8 cellular contexts compared by ENCODE assay signal in the genomic region with DNA sequence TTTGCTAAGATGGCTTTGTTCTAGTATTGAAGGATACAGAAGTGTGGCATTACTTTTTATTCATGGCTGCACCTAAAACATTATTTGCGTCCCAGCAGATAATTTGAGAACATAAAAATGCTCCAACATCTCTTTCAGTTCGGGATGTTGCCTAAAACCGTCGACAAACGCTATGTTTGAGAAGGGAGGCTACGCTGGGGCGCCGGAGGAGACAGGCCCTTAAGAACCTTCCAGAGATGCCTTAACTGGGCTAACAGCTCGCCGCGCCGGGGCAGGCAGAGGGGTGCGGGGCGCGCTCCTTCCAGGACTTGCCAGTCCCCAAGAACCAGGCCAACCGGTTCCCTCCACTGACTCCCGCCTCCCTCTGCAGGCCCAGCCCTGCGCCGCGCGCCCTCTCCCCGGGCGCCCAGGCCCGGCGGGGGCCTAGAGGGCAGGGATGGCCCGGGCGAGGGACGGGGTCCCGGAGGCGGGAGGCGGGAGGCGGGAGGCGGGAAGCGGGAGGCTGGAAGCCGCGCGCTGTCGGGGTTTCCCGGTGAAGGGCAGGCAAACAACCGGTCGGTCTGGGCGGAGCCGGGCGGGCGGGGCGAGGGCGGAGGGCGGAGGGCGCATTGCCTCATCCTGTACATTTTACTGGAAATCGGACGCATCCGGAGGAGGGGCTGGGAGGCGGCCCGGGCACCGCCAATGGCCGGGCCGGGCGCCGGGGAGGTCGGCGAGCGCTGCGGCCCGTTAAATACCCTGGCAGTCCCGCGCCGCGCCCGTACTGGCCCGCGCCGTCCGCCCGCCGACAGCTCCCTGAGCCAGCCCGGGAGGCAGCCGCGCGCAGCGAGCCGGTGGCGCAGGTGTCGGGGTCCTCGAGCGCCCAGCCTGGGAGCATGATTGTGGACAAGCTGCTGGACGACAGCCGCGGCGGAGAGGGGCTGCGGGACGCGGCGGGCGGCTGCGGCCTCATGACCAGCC.
A peak's percentile ranks its signal among the peaks of the same experiment; 100 is the strongest.
DNase-seq lines count a peak whose midpoint lies in the region; ATAC-seq and FAIRE-seq lines count a peak whose summit lies in the region.

TSS of gene NFKBIZ (plus strand) at position 761 of the 960 bp plus-strand sequence. CDS start at position 876, 115 bp downstream.

- no peaks in the 10 kb centered on the region for H3K27me3 ChIP-seq in ACC112 (ENCODE audit: insufficient read depth, low read length)

- peaks cover 26% of the 10 kb centered on the region for H3K4me1 ChIP-seq in ACC112 (ENCODE audit: control insufficient read depth, insufficient read depth, low read length, unreplicated experiment)

- peak within 1 kb of the TSS; percentile 89 for H3K27ac ChIP-seq in ACC112 (ENCODE audit: low read depth, low read length)

- DNase-seq in NCI-H446 (lab: John Stamatoyannopoulos, UW), result peak; percentile 24 to 74
- peak; percentile 86 for DNase-seq in activated CD4-positive, CD25-positive, alpha-beta regulatory T cell treated with anti-CD3 and anti-CD28 coated beads, Interleukin-2, amount 50 U/mL, for 16 hours (ENCODE audit: low read depth, low spot score)
- peak; percentile 88 for DNase-seq in central memory CD4-positive, alpha-beta T cell
- DNase-seq in stimulated activated CD4-positive, alpha-beta T cell treated with anti-CD3 and anti-CD28 coated beads, Interleukin-12 subunit alpha, Interleukin-12 subunit beta, amount 100 ng/mL, for 4 hours, result peak; percentile 89

- ATAC-seq in GM18873 (IDR thresholded peaks at IDR 0.05; ENCODE audit: low FRiP score, unreplicated experiment), result peak; percentile 57
- ATAC-seq in HG03135 (IDR thresholded peaks at IDR 0.05; ENCODE audit: unreplicated experiment), result peak; percentile 75

- peak; percentile 70 for FAIRE-seq in islet of Langerhans (lab: Jason Lieb, UNC)

- peak within 1 kb of the TSS; percentile 51 for H2AFZ ChIP-seq in ACC112 (ENCODE audit: low read length, unreplicated experiment)

- H3K36me3 ChIP-seq in ACC112 (ENCODE audit: insufficient read depth, low read length), result peaks cover 35% of the 10 kb centered on the region

- peaks cover 49% of the 10 kb centered on the region for H3K79me2 ChIP-seq in ACC112 (ENCODE audit: control insufficient read depth, insufficient read depth, low read length, unreplicated experiment)

- peak within 1 kb of the TSS; percentile 92 for H3K4me3 ChIP-seq in ACC112 (ENCODE audit: low read depth, low read length)

Comparison
In these comparisons a context has a peak if more than half of its experiments do, and no peak if none do; other contexts are left out.
1. Peak in every context shown above with its lines: DNase-seq, ATAC-seq, H3K4me3 ChIP-seq and H3K27ac ChIP-seq.